Comparison of ENCODE assay signal across 8 cellular contexts in genomic region chr1:165597883-165598675, GRCh38. TPM values are rescaled to one million over a fixed set of nuclear protein-coding genes. Genes with fewer than 3 reads are reported as not detected.
A peak's percentile ranks its signal among the peaks of the same experiment; 100 is the strongest.
DNase-seq lines count a peak whose midpoint lies in the region; ATAC-seq, FAIRE-seq and TF ChIP-seq lines count a peak whose summit lies in the region.

No MANE protein-coding gene starts in this region.

- TF ChIP-seq CTCF in GM10266 (IDR thresholded peaks at IDR 0.05; ENCODE audit: control insufficient read depth, insufficient read depth, low read depth, missing control alignments) (no peak), SU-DHL-6 (IDR thresholded peaks at IDR 0.05; ENCODE audit: insufficient read depth, low read length, poor library complexity, severe bottlenecking) (no peak), cardiac muscle cell (IDR thresholded peaks at IDR 0.05; ENCODE audit: low read depth, low read length) (no peak), pancreas (IDR thresholded peaks at IDR 0.05) (no peak), tibial artery (IDR thresholded peaks at IDR 0.05) (no peak)

- peak overlapping the region; percentile 65 for H3K9ac ChIP-seq in SU-DHL-6 (ENCODE audit: low read length)

- peak overlapping the region; percentile 92 for H3K27ac Mint-ChIP-seq in activated naive CD8-positive, alpha-beta T cell treated with anti-CD3 and anti-CD28 coated beads, Interleukin-2, amount 50 U/mL, for 24 hours

- H3K9me3 ChIP-seq in SU-DHL-6 (ENCODE audit: insufficient read depth, low read length) (no peaks in the 10 kb centered on the region), cardiac muscle cell (ENCODE audit: low read depth) (no peaks in the 10 kb centered on the region), pancreas (no peaks in the 10 kb centered on the region), tibial artery (no peaks in the 10 kb centered on the region)

- DNase-seq in GM10266 (ENCODE audit: extremely low spot score) = peak; percentile 90
- DNase-seq in NCI-H1105 (lab: John Stamatoyannopoulos, UW) = peak; percentile 98
- DNase-seq in activated naive CD8-positive, alpha-beta T cell treated with anti-CD3 and anti-CD28 coated beads, Interleukin-2, amount 50 U/mL, for 24 hours = peak; percentile 94
- DNase-seq in cardiac muscle cell (ENCODE audit: low read depth in 1 of 2, low spot score in 1 of 2) = peak; percentile 96 to 97
- peak; percentile 94 to 98 (median 96) for DNase-seq in pancreas
- peak; percentile 98 to 99 for DNase-seq in tibial artery

- intact Hi-C loops in pancreas (cut with DNase I) (no loop called here), tibial artery (cut with DNase I; ENCODE audit: low total_unique reads) (no loop called here)

- H3K79me2 ChIP-seq in SU-DHL-6 (ENCODE audit: insufficient read depth, low read length) = no peaks in the 10 kb centered on the region

- peaks cover 4% of the 10 kb centered on the region; the same call in 1 of the 2 replicates for H3F3A ChIP-seq in SU-DHL-6 (ENCODE audit: insufficient read depth)

- peak overlapping the region; percentile 88 for H3K4me2 ChIP-seq in SU-DHL-6 (ENCODE audit: low read depth, low read length, poor library complexity, severe bottlenecking)

- H3K4me3 Mint-ChIP-seq in activated naive CD8-positive, alpha-beta T cell treated with anti-CD3 and anti-CD28 coated beads, Interleukin-2, amount 50 U/mL, for 24 hours = peak overlapping the region; percentile 87

- peaks cover 2% of the 10 kb centered on the region for H3K36me3 Mint-ChIP-seq in activated naive CD8-positive, alpha-beta T cell treated with anti-CD3 and anti-CD28 coated beads, Interleukin-2, amount 50 U/mL, for 24 hours (ENCODE audit: low read depth)

- no peaks in the 10 kb centered on the region for H3K9me2 ChIP-seq in SU-DHL-6 (replicated peaks; ENCODE audit: insufficient read depth, low read length)

- H3K4me1 ChIP-seq in cardiac muscle cell (ENCODE audit: low read depth) (no peaks in the 10 kb centered on the region), pancreas (peaks cover 0 to 2% (median 0%) of the 10 kb centered on the region in 3 donors), tibial artery (peaks cover 0 to 11% (median 4%) of the 10 kb centered on the region in 4 donors)

- H2AFZ ChIP-seq in SU-DHL-6 (ENCODE audit: low read depth, low read length, severe bottlenecking) = peak overlapping the region; percentile 100

- H3K4me3 ChIP-seq in SU-DHL-6 (ENCODE audit: insufficient read depth, low read length, poor library complexity, severe bottlenecking) = peak overlapping the region; percentile 76
- peak overlapping the region; percentile 54 for H3K4me3 ChIP-seq in cardiac muscle cell
- peak overlapping the region; percentile 43 to 66 (median 56) for H3K4me3 ChIP-seq in pancreas
- peak overlapping the region; percentile 48 to 64 for H3K4me3 ChIP-seq in tibial artery

- H3K4me1 Mint-ChIP-seq in activated naive CD8-positive, alpha-beta T cell treated with anti-CD3 and anti-CD28 coated beads, Interleukin-2, amount 50 U/mL, for 24 hours = peaks cover 31% of the 10 kb centered on the region

- H3K27me3 ChIP-seq in SU-DHL-6 (ENCODE audit: low read length) (no peaks in the 10 kb centered on the region), cardiac muscle cell (peaks cover 19% of the 10 kb centered on the region), pancreas (peaks cover 0 to 9% (median 3%) of the 10 kb centered on the region in 4 donors), tibial artery (peaks cover 0 to 18% of the 10 kb centered on the region in 2 donors)

- H4K20me1 ChIP-seq in SU-DHL-6 (ENCODE audit: low read depth, low read length) = no peaks in the 10 kb centered on the region; the same call in 1 of the 2 replicates

- no peaks in the 10 kb centered on the region for H3K9me3 Mint-ChIP-seq in activated naive CD8-positive, alpha-beta T cell treated with anti-CD3 and anti-CD28 coated beads, Interleukin-2, amount 50 U/mL, for 24 hours

- 0 to 1% methylated on average over 38 of the region's 38 CpGs for WGBS in pancreas, 2 donors

- H3K27ac ChIP-seq in SU-DHL-6 (ENCODE audit: low read depth, low read length) (no peak overlapping the region), cardiac muscle cell (peak overlapping the region; percentile 70), pancreas (peak overlapping the region; percentile 4 to 78 (median 70)), tibial artery (peak overlapping the region; percentile 66 to 74)

- H3K27me3 Mint-ChIP-seq in activated naive CD8-positive, alpha-beta T cell treated with anti-CD3 and anti-CD28 coated beads, Interleukin-2, amount 50 U/mL, for 24 hours = peaks cover 41% of the 10 kb centered on the region

- peak; percentile 98 for ATAC-seq in HG02642 (IDR thresholded peaks at IDR 0.05; ENCODE audit: poor library complexity, unreplicated experiment)
- peak; percentile 98 for ATAC-seq in activated naive CD8-positive, alpha-beta T cell treated with anti-CD3 and anti-CD28 coated beads, Interleukin-2, amount 50 U/mL, for 24 hours
- peak; percentile 98 to 99 (median 98) for ATAC-seq in pancreas

- no peak for FAIRE-seq in pancreas (lab: Jason Lieb, UNC)

- H3K36me3 ChIP-seq in SU-DHL-6 (ENCODE audit: low read length) (no peaks in the 10 kb centered on the region), cardiac muscle cell (no peaks in the 10 kb centered on the region), pancreas (no peaks in the 10 kb centered on the region), tibial artery (no peaks in the 10 kb centered on the region)

RNA-seq across cellular contexts. Expression of gene MGST3, which starts 33.0 kb away (rescaled TPM):
- 284 and 358 TPM in 2 replicates for total RNA-seq in cardiac muscle cell
- 930 and 972 TPM in 2 replicates for polyA plus RNA-seq in cardiac muscle cell
- total RNA-seq in pancreas = 10 to 100 TPM; 46.1 to 78.7 (median 49.9) TPM
- 100 to 1,000 TPM in 1 of 2 donors, 10 to 100 TPM in 1; 63.4 to 112 TPM for polyA plus RNA-seq in pancreas

RNA-seq across cellular contexts. Expression of gene LRRC52, which starts 54.3 kb away (rescaled TPM):
- total RNA-seq in cardiac muscle cell (0.77 TPM in 1 of 2 replicates, not detected in the other), pancreas (not detected)
- polyA plus RNA-seq in cardiac muscle cell (0.20 TPM in 1 of 2 replicates, not detected in the other), pancreas (not detected)
